In genomic region chr18:62494764-62495163, GRCh38 we compare ENCODE assay signal across 17 cellular contexts. TPM values are rescaled to one million over a fixed set of nuclear protein-coding genes. Genes with fewer than 3 reads are reported as not detected.
DNase-seq lines count a peak whose midpoint lies in the region; ATAC-seq and TF ChIP-seq lines count a peak whose summit lies in the region.
"Had no signal": no experiment of that assay in that cellular context is flagged by ENCODE, and none has a peak within 500 bp of the region (broad histone marks: within the 10 kb centered on the region; RNA-seq: fewer than 3 reads in every experiment).

No MANE protein-coding gene starts in this region.

- WGBS in GM23248 (ENCODE audit: low coverage in 1 of 2, low lambda C conversion rate in 2 of 2, missing lambda C conversion rate in 2 of 2), 2 experiments, result 20 to 22% methylated on average over 3 of the region's 3 CpGs

- H3K79me2 ChIP-seq in GM23248 (ENCODE audit: insufficient read depth), result no peaks in the 10 kb centered on the region

- TF ChIP-seq CTCF in fibroblast of the aortic adventitia (IDR thresholded peaks at IDR 0.05; ENCODE audit: insufficient read depth, low read length), result no peak

- H3K4me1 Mint-ChIP-seq in activated CD8-positive, alpha-beta T cell treated with anti-CD3 and anti-CD28 coated beads, Interleukin-2, amount 10 ng/mL, durations not matched to agents 7 days and 5 days (ENCODE audit: low read depth), result no peaks in the 10 kb centered on the region

- H3K27ac ChIP-seq in GM23248, result no peak overlapping the region
- H3K27ac ChIP-seq: 22Rv1; A549; BLaER1 treated with 17β-estradiol and CSF1 and Interleukin-3, amounts not matched to agents 10 nM and 100 nM; C4-2B had no signal

- H2AFZ ChIP-seq in GM23248, result no peak overlapping the region

- in situ Hi-C loops in GM23248 (cut with MboI), result no loop called here

- H3K27me3 Mint-ChIP-seq in activated CD8-positive, alpha-beta T cell treated with anti-CD3 and anti-CD28 coated beads, Interleukin-2, amount 10 ng/mL, durations not matched to agents 7 days and 5 days (ENCODE audit: low read depth), result peaks cover 37% of the 10 kb centered on the region

- H3K4me3 Mint-ChIP-seq in activated CD8-positive, alpha-beta T cell treated with anti-CD3 and anti-CD28 coated beads, Interleukin-2, amount 10 ng/mL, durations not matched to agents 7 days and 5 days, result no peak overlapping the region
- H3K4me3 Mint-ChIP-seq: B cell; CD4-positive, alpha-beta T cell; CD8-positive, alpha-beta T cell had no signal

- ATAC-seq in activated CD8-positive, alpha-beta T cell treated with anti-CD3 and anti-CD28 coated beads, Interleukin-2, amount 10 ng/mL, durations not matched to agents 7 days and 5 days, result no peak
- ATAC-seq: A549; CD8-positive, alpha-beta T cell had no signal

- CTCF ChIA-PET in activated CD8-positive, alpha-beta T cell treated with anti-CD3 and anti-CD28 coated beads, Interleukin-2, amount 10 ng/mL, durations not matched to agents 7 days and 5 days (lab: Charles Lee), result no interaction called here

- peak; percentile 19 for DNase-seq in GM23248
- DNase-seq in M059J (ENCODE audit: low read depth), result peak; percentile 16
- peak; percentile 8 for DNase-seq in fibroblast of the aortic adventitia (ENCODE audit: low read depth)
- DNase-seq in NCI-H2196 (lab: John Stamatoyannopoulos, UW; ENCODE audit: unreplicated experiment), result no peak
- DNase-seq in activated CD8-positive, alpha-beta T cell treated with anti-CD3 and anti-CD28 coated beads, Interleukin-2, amount 10 ng/mL, durations not matched to agents 7 days and 5 days, result no peak
- DNase-seq: AML-193; Caco-2; Calu3; CD4-positive, alpha-beta T cell; CD8-positive, alpha-beta T cell; DMS79 treated with DMSO at 0.1 percent for 48 hours; GF-D8 had no signal

- H3K4me1 ChIP-seq in GM23248 (ENCODE audit: insufficient read depth), result no peaks in the 10 kb centered on the region
- H3K4me1 ChIP-seq: A549, Caco-2 had no signal

- no peaks in the 10 kb centered on the region for H3K9me3 Mint-ChIP-seq in activated CD8-positive, alpha-beta T cell treated with anti-CD3 and anti-CD28 coated beads, Interleukin-2, amount 10 ng/mL, durations not matched to agents 7 days and 5 days (ENCODE audit: insufficient read depth)
- H3K9me3 Mint-ChIP-seq: CD4-positive, alpha-beta T cell; CD8-positive, alpha-beta T cell had no signal

- no peaks in the 10 kb centered on the region for H3K36me3 Mint-ChIP-seq in activated CD8-positive, alpha-beta T cell treated with anti-CD3 and anti-CD28 coated beads, Interleukin-2, amount 10 ng/mL, durations not matched to agents 7 days and 5 days (ENCODE audit: low read depth)
- H3K36me3 Mint-ChIP-seq: CD8-positive, alpha-beta T cell had no signal

- no peaks in the 10 kb centered on the region for H3K9me2 ChIP-seq in GM23248 (ENCODE audit: insufficient read depth)

- peaks cover 5% of the 10 kb centered on the region for H3K27me3 ChIP-seq in GM23248 (replicated peaks; ENCODE audit: insufficient read depth)
- H3K27me3 ChIP-seq: BLaER1 treated with 17β-estradiol and CSF1 and Interleukin-3, amounts not matched to agents 10 nM and 100 nM had no signal

- no peaks in the 10 kb centered on the region for H4K20me1 ChIP-seq in GM23248 (ENCODE audit: insufficient read depth)
- H4K20me1 ChIP-seq: BLaER1 treated with 17β-estradiol and CSF1 and Interleukin-3, amounts not matched to agents 10 nM and 100 nM had no signal

- POLR2A ChIA-PET in activated CD8-positive, alpha-beta T cell treated with anti-CD3 and anti-CD28 coated beads, Interleukin-2, amount 10 ng/mL, durations not matched to agents 7 days and 5 days (lab: Charles Lee), result no interaction called here

- H3K4me3 ChIP-seq in GM23248 (no peak overlapping the region), fibroblast of the aortic adventitia (ENCODE audit: low read depth, low read length) (no peak overlapping the region)
- H3K4me3 ChIP-seq: A549; BLaER1 treated with 17β-estradiol and CSF1 and Interleukin-3, amounts not matched to agents 10 nM and 100 nM had no signal

- H3K4me2 ChIP-seq in GM23248 (ENCODE audit: unreplicated experiment), result no peak overlapping the region
- H3K4me2 ChIP-seq: A549; BLaER1 treated with 17β-estradiol and CSF1 and Interleukin-3, amounts not matched to agents 10 nM and 100 nM had no signal

- no peak overlapping the region for H3K9ac ChIP-seq in GM23248
- H3K9ac ChIP-seq: BLaER1 treated with 17β-estradiol and CSF1 and Interleukin-3, amounts not matched to agents 10 nM and 100 nM had no signal

- no peaks in the 10 kb centered on the region for H3F3A ChIP-seq in GM23248 (ENCODE audit: insufficient read depth)

- H3K9me3 ChIP-seq in GM23248 (ENCODE audit: low read depth), result no peaks in the 10 kb centered on the region
- H3K9me3 ChIP-seq: A549; BLaER1 treated with 17β-estradiol and CSF1 and Interleukin-3, amounts not matched to agents 10 nM and 100 nM; Caco-2 had no signal

- H3K36me3 ChIP-seq in GM23248 (ENCODE audit: low read depth), result no peaks in the 10 kb centered on the region
- H3K36me3 ChIP-seq: BLaER1 treated with 17β-estradiol and CSF1 and Interleukin-3, amounts not matched to agents 10 nM and 100 nM had no signal

- H3K27ac Mint-ChIP-seq in activated CD8-positive, alpha-beta T cell treated with anti-CD3 and anti-CD28 coated beads, Interleukin-2, amount 10 ng/mL, durations not matched to agents 7 days and 5 days, result no peak overlapping the region
- H3K27ac Mint-ChIP-seq: B cell; CD4-positive, alpha-beta T cell; CD8-positive, alpha-beta T cell had no signal

RNA-seq across cellular contexts. Expression of gene ZCCHC2, which starts 28.1 kb away (rescaled TPM):
- 1.7 and 3.0 TPM in 2 replicates for total RNA-seq in GM23248 (2014; rRNA removed; shearing (Covaris generic))
- polyA plus RNA-seq in GM23248 (2016; fragmentation: Nextera tagmentation; extraction: Ambion mirVana), result 0.81 and 1.1 TPM in 2 replicates
- total RNA-seq in M059J (2014; rRNA removed; shearing (Covaris generic)), result 9.6 and 13.0 TPM in 2 replicates
- 9.9 and 12.8 TPM in 2 replicates for total RNA-seq in fibroblast of the aortic adventitia (ENCODE audit: low replicate concordance)
- total RNA-seq in activated CD8-positive, alpha-beta T cell treated with anti-CD3 and anti-CD28 coated beads, Interleukin-2, amount 10 ng/mL, durations not matched to agents 7 days and 5 days, result 10 to 100 TPM; 45.5 to 46.4 TPM

Comparison
In these comparisons a context has a peak if more than half of its experiments do, and no peak if none do; other contexts are left out.
1. DNase-seq: peak in GM23248 (single experiment), M059J (single experiment) and fibroblast of the aortic adventitia (single experiment); none in NCI-H2196 (single experiment) and activated CD8-positive, alpha-beta T cell treated with anti-CD3 and anti-CD28 coated beads, Interleukin-2, amount 10 ng/mL, durations not matched to agents 7 days and 5 days (single experiment).